In genomic region chr6:136014454-136015421, GRCh38 we compare ENCODE assay signal across 12 cellular contexts.
DNase-seq lines count a peak whose midpoint lies in the region; TF ChIP-seq lines count a peak whose summit lies in the region.
"Had no signal": no experiment of that assay in that cellular context is flagged by ENCODE, and none has a peak within 500 bp of the region (broad histone marks: within the 10 kb centered on the region; RNA-seq: fewer than 3 reads in every experiment).

No MANE protein-coding gene starts in this region.

- peak overlapping the region; percentile 75 for H3K27ac ChIP-seq in fibroblast of lung (ENCODE audit: insufficient read depth, low read length)

- H3K9me3 ChIP-seq in fibroblast of lung (ENCODE audit: control insufficient read depth, insufficient read depth, low read depth, low read length) = no peaks in the 10 kb centered on the region

- H3K4me3 ChIP-seq in fibroblast of lung (replicated peaks in 1 of 4; ENCODE audit: control extremely low read depth in 1 of 4, insufficient read depth in 1 of 4, low read depth in 3 of 4, low read length in 4 of 4) = peak overlapping the region in 1 of 4 experiments; percentile 32
- H3K4me3 ChIP-seq: K562 had no signal

- H2AFZ ChIP-seq in fibroblast of lung (ENCODE audit: low read length) = no peak overlapping the region

- POLR2A ChIA-PET in activated CD4-positive, alpha-beta memory T cell treated with anti-CD3 and anti-CD28 coated beads, Interleukin-2, amount 10 ng/mL, durations not matched to agents 7 days and 5 days (lab: Charles Lee) = no interaction called here

- H3K4me3 Mint-ChIP-seq in activated CD4-positive, alpha-beta memory T cell treated with anti-CD3 and anti-CD28 coated beads, Interleukin-2, amount 10 ng/mL, durations not matched to agents 7 days and 5 days = no peak overlapping the region
- H3K4me3 Mint-ChIP-seq: T-helper 1 cell treated with Interleukin-12 subunit alpha and Interleukin-12 subunit beta and Interleukin-4 antibody, amounts not matched to agents 30 μg/mL and 1 μg/mL, for 36 hours had no signal

- peak; percentile 26 for DNase-seq in GOT3 (lab: John Stamatoyannopoulos, UW)
- DNase-seq in SK-MEL-5 (ENCODE audit: low read depth, low spot score) = peak; percentile 97
- DNase-seq in fibroblast of lung (ENCODE audit: low read depth in 2 of 2) = peak; percentile 100
- DNase-seq in renal cortical epithelial cell (ENCODE audit: low read depth) = peak; percentile 13
- DNase-seq in NCI-H1105 treated with DMSO at 0.1 percent for 48 hours (lab: John Stamatoyannopoulos, UW) = no peak
- no peak for DNase-seq in hypothalamus (lab: John Stamatoyannopoulos, UW)
- DNase-seq in activated CD4-positive, alpha-beta memory T cell treated with anti-CD3 and anti-CD28 coated beads, Interleukin-2, amount 10 ng/mL, durations not matched to agents 7 days and 5 days = no peak
- no peak for DNase-seq in SIG-M5 (lab: John Stamatoyannopoulos, UW)
- DNase-seq: NCI-H510A, nucleus accumbens had no signal

- no peaks in the 10 kb centered on the region for H3K79me2 ChIP-seq in fibroblast of lung (ENCODE audit: control insufficient read depth, insufficient read depth, low read length)

- in situ Hi-C loops in SK-MEL-5 (cut with HindIII; ENCODE audit: low pct_unique_long_range_greater_than_20kb, low sequenced_read_pairs) = no loop called here

- peaks cover 14% of the 10 kb centered on the region for H3K27me3 Mint-ChIP-seq in activated CD4-positive, alpha-beta memory T cell treated with anti-CD3 and anti-CD28 coated beads, Interleukin-2, amount 10 ng/mL, durations not matched to agents 7 days and 5 days

- H3K9me3 Mint-ChIP-seq in activated CD4-positive, alpha-beta memory T cell treated with anti-CD3 and anti-CD28 coated beads, Interleukin-2, amount 10 ng/mL, durations not matched to agents 7 days and 5 days = peaks cover 2% of the 10 kb centered on the region

- H3K27ac Mint-ChIP-seq in activated CD4-positive, alpha-beta memory T cell treated with anti-CD3 and anti-CD28 coated beads, Interleukin-2, amount 10 ng/mL, durations not matched to agents 7 days and 5 days = no peak overlapping the region
- H3K27ac Mint-ChIP-seq: T-helper 1 cell treated with Interleukin-12 subunit alpha and Interleukin-12 subunit beta and Interleukin-4 antibody, amounts not matched to agents 30 μg/mL and 1 μg/mL, for 36 hours had no signal

- no peaks in the 10 kb centered on the region for H4K20me1 ChIP-seq in fibroblast of lung (ENCODE audit: control insufficient read depth, extremely low read depth, insufficient read depth, low read length)

- TF ChIP-seq CTCF in fibroblast of lung (conservative IDR thresholded peaks at IDR 0.05 in 1 of 2, IDR thresholded peaks at IDR 0.05 in 1 of 2; ENCODE audit: low read depth in 1 of 2, low read length in 2 of 2) = no peak

- H3K4me1 ChIP-seq in fibroblast of lung (ENCODE audit: control insufficient read depth, extremely low read depth, insufficient read depth, low read length) = peaks cover 18% of the 10 kb centered on the region

- CTCF ChIA-PET in activated CD4-positive, alpha-beta memory T cell treated with anti-CD3 and anti-CD28 coated beads, Interleukin-2, amount 10 ng/mL, durations not matched to agents 7 days and 5 days (lab: Charles Lee) = no interaction called here

- H3K27me3 ChIP-seq in fibroblast of lung (ENCODE audit: control insufficient read depth, insufficient read depth, low read length) = no peaks in the 10 kb centered on the region

- peak overlapping the region; percentile 32 for H3K9ac ChIP-seq in fibroblast of lung (ENCODE audit: insufficient read depth, low read length)

- H3K36me3 Mint-ChIP-seq in activated CD4-positive, alpha-beta memory T cell treated with anti-CD3 and anti-CD28 coated beads, Interleukin-2, amount 10 ng/mL, durations not matched to agents 7 days and 5 days (ENCODE audit: low read depth) = no peaks in the 10 kb centered on the region

- H3K4me2 ChIP-seq in fibroblast of lung (ENCODE audit: extremely low read depth, insufficient read depth, low read length) = peak overlapping the region; percentile 70

- H3K4me1 Mint-ChIP-seq in activated CD4-positive, alpha-beta memory T cell treated with anti-CD3 and anti-CD28 coated beads, Interleukin-2, amount 10 ng/mL, durations not matched to agents 7 days and 5 days = no peaks in the 10 kb centered on the region

- no peaks in the 10 kb centered on the region for H3K36me3 ChIP-seq in fibroblast of lung (ENCODE audit: control insufficient read depth, insufficient read depth, low read length)

Comparison
In these comparisons a context has a peak if more than half of its experiments do, and no peak if none do; other contexts are left out.
1. DNase-seq: peak in GOT3 (single experiment), SK-MEL-5 (single experiment), fibroblast of lung (2 of 2) and renal cortical epithelial cell (single experiment); none in NCI-H1105 treated with DMSO at 0.1 percent for 48 hours (single experiment), hypothalamus (0 of 51), activated CD4-positive, alpha-beta memory T cell treated with anti-CD3 and anti-CD28 coated beads, Interleukin-2, amount 10 ng/mL, durations not matched to agents 7 days and 5 days (single experiment) and SIG-M5 (single experiment).